Comparison of ENCODE assay signal across 8 cellular contexts in genomic region chr2:234544659-234545611, GRCh38. TPM values are rescaled to one million over a fixed set of nuclear protein-coding genes. Genes with fewer than 3 reads are reported as not detected.
A peak's percentile ranks its signal among the peaks of the same experiment; 100 is the strongest.
DNase-seq lines count a peak whose midpoint lies in the region; ATAC-seq and TF ChIP-seq lines count a peak whose summit lies in the region.

No MANE protein-coding gene starts in this region.

- DNase-seq in COLO668 (lab: John Stamatoyannopoulos, UW; ENCODE audit: unreplicated experiment): peak; percentile 62
- DNase-seq in NCI-H1694 (lab: John Stamatoyannopoulos, UW): peak; percentile 68
- peak; percentile 64 for DNase-seq in cerebellar cortex (ENCODE audit: low spot score)
- DNase-seq in stimulated activated CD8-positive, alpha-beta memory T cell treated with anti-CD3 and anti-CD28 coated beads, Interleukin-12 subunit alpha, Interleukin-12 subunit beta, amount 100 ng/mL, for 24 hours (ENCODE audit: extremely low read depth): peak; percentile 36

- H3K36me3 ChIP-seq in liver (ENCODE audit: control insufficient read depth in 4 of 4, insufficient read depth in 3 of 4, low read depth in 1 of 4, low read length in 3 of 4): no peaks in the 10 kb centered on the region

- ATAC-seq in GM21529 (IDR thresholded peaks at IDR 0.05; ENCODE audit: unreplicated experiment) (peak; percentile 67), HG02840 (IDR thresholded peaks at IDR 0.05; ENCODE audit: low FRiP score, unreplicated experiment) (no peak)
- ATAC-seq in activated CD4-positive, CD25-positive, alpha-beta regulatory T cell treated with anti-CD3 and anti-CD28 coated beads, Interleukin-2, amount 50 U/mL, for 24 hours: peak; percentile 72 to 81

- 26% methylated on average over 24 of the region's 24 CpGs for WGBS in liver

- peak; percentile 78 to 86 for TF ChIP-seq RAD21 in liver (IDR thresholded peaks at IDR 0.05)

- H3K27me3 ChIP-seq in liver (ENCODE audit: control insufficient read depth in 4 of 4, insufficient read depth in 4 of 4, low read length in 3 of 4): no peaks in the 10 kb centered on the region

- H3K4me3 ChIP-seq in liver (ENCODE audit: low read depth in 1 of 3, low read length in 3 of 3): no peak overlapping the region

- H3K9me3 ChIP-seq in liver (ENCODE audit: control insufficient read depth in 4 of 4, low read length in 3 of 4): no peaks in the 10 kb centered on the region

- TF ChIP-seq CTCF in liver (IDR thresholded peaks at IDR 0.05; ENCODE audit: low read depth, low read length, missing input control): peak; percentile 81

- no peak overlapping the region for H3K9ac ChIP-seq in liver (ENCODE audit: low read depth in 1 of 2, low read length in 2 of 2)

- H3K4me1 ChIP-seq in liver (ENCODE audit: control insufficient read depth in 4 of 4, insufficient read depth in 4 of 4, low read length in 3 of 4): no peaks in the 10 kb centered on the region

- no peak overlapping the region for H3K27ac ChIP-seq in liver (ENCODE audit: low read depth in 1 of 2, low read length in 2 of 2)

TF ChIP-seq in liver, 16 proteins besides CTCF, POLR2A, EP300 and RAD21:
- no peak for TF ChIP-seq TAF1 (conservative IDR thresholded peaks at IDR 0.05)
- TF ChIP-seq, protein P1, sequence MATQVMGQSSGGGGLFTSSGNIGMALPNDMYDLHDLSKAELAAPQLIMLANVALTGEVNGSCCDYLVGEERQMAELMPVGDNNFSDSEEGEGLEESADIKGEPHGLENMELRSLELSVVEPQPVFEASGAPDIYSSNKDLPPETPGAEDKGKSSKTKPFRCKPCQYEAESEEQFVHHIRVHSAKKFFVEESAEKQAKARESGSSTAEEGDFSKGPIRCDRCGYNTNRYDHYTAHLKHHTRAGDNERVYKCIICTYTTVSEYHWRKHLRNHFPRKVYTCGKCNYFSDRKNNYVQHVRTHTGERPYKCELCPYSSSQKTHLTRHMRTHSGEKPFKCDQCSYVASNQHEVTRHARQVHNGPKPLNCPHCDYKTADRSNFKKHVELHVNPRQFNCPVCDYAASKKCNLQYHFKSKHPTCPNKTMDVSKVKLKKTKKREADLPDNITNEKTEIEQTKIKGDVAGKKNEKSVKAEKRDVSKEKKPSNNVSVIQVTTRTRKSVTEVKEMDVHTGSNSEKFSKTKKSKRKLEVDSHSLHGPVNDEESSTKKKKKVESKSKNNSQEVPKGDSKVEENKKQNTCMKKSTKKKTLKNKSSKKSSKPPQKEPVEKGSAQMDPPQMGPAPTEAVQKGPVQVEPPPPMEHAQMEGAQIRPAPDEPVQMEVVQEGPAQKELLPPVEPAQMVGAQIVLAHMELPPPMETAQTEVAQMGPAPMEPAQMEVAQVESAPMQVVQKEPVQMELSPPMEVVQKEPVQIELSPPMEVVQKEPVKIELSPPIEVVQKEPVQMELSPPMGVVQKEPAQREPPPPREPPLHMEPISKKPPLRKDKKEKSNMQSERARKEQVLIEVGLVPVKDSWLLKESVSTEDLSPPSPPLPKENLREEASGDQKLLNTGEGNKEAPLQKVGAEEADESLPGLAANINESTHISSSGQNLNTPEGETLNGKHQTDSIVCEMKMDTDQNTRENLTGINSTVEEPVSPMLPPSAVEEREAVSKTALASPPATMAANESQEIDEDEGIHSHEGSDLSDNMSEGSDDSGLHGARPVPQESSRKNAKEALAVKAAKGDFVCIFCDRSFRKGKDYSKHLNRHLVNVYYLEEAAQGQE (IDR thresholded peaks at IDR 0.05): no peak
- no peak for TF ChIP-seq HNF4A (conservative IDR thresholded peaks at IDR 0.05)

RNA-seq across cellular contexts. Expression of gene ARL4C, which starts 48.1 kb away (rescaled TPM):
- 1 to 10 TPM; 1.4 to 2.8 TPM for total RNA-seq in liver
- 1 to 10 TPM; 1.8 to 2.5 TPM for polyA plus RNA-seq in liver
